Comparison of ENCODE assay signal across 6 cellular contexts in the genomic region with DNA sequence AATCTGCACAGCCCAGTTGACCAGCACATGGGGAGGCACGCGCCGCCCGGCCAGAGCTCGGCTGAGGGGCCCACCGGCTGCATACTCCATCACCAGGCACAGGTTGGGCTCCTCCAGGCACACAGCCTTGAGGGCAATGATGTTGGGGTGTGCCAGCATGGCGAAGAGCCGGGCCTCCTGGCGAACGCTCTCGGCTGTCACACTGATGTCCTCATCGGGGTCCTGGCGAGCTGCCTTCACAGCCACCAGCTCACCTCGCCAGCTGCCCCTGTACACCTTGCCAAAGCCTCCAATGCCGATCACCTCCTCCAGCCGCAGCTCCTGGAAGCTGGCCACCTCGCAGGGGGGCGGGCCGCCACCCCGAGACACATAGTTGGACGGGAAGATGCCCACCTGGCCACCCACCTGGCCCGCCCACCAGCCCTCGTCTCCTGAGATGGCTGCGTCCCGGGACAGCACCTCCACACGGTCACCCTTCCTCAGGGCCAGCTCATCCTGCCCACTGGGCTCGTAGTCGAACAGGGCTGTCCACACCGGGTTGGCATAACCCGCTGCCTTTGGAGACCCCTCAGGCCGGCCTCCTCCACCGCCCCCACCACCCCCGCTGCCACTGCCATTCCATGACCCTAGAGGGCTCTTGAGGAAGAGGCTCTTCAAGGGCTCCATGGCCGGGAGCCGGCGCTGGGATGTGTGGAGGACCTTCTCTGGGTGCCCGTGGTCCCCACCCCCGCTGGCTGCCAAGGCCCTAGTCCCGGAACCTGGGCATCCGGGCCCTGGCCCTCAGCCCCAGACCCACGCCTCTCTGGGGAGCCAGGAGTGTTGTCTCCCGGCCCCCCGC. TPM values are rescaled to one million over a fixed set of nuclear protein-coding genes. Genes with fewer than 3 reads are reported as not detected.
A peak's percentile ranks its signal among the peaks of the same experiment; 100 is the strongest.
DNase-seq lines count a peak whose midpoint lies in the region; ATAC-seq and TF ChIP-seq lines count a peak whose summit lies in the region.

No MANE protein-coding gene starts in this region.

- H3K4me2 ChIP-seq in BLaER1 treated with 17β-estradiol and CSF1 and Interleukin-3, amounts not matched to agents 10 nM and 100 nM, result peak overlapping the region; percentile 97 to 100 (median 100)

- no peak for TF ChIP-seq CTCF in RWPE2 (IDR thresholded peaks at IDR 0.05; ENCODE audit: poor library complexity, severe bottlenecking)
- TF ChIP-seq CTCF in upper lobe of right lung (IDR thresholded peaks at IDR 0.05), result no peak

- DNase-seq in RWPE2 (ENCODE audit: low spot score) (no peak), hepatic stellate cell (ENCODE audit: low spot score) (peak; percentile 62), upper lobe of right lung (no peak), HPDE6-E6E7 (ENCODE audit: extremely low spot score) (no peak)

- H3K9me3 ChIP-seq in BLaER1 treated with 17β-estradiol and CSF1 and Interleukin-3, amounts not matched to agents 10 nM and 100 nM (replicated peaks in 1 of 11), result no peaks in the 10 kb centered on the region
- no peaks in the 10 kb centered on the region for H3K9me3 ChIP-seq in RWPE2 (ENCODE audit: severe bottlenecking)
- no peaks in the 10 kb centered on the region for H3K9me3 ChIP-seq in upper lobe of right lung

- intact Hi-C loops in upper lobe of right lung (cut with DNase I), result no loop called here

- H3K4me1 ChIP-seq in BLaER1 treated with 17β-estradiol and CSF1 and Interleukin-3, amounts not matched to agents 10 nM and 100 nM, result peaks cover 58 to 67% (median 65%) of the 10 kb centered on the region in 10 experiments
- H3K4me1 ChIP-seq in RWPE2 (ENCODE audit: insufficient read depth, poor library complexity, severe bottlenecking) (no peaks in the 10 kb centered on the region), upper lobe of right lung (peaks cover 48% of the 10 kb centered on the region)

- ATAC-seq in RWPE2 (ENCODE audit: low read depth) (peak; percentile 0; the same call in 2 of the 3 replicates), upper lobe of right lung (no peak), GM18517 (IDR thresholded peaks at IDR 0.05; ENCODE audit: unreplicated experiment) (no peak)

- H3K4me3 ChIP-seq in BLaER1 treated with 17β-estradiol and CSF1 and Interleukin-3, amounts not matched to agents 10 nM and 100 nM, result peak overlapping the region; percentile 81 to 98 (median 95)
- H3K4me3 ChIP-seq in RWPE2 (ENCODE audit: severe bottlenecking), result peak overlapping the region; percentile 54
- H3K4me3 ChIP-seq in upper lobe of right lung, result peak overlapping the region; percentile 93

- H3K27ac ChIP-seq in BLaER1 treated with 17β-estradiol and CSF1 and Interleukin-3, amounts not matched to agents 10 nM and 100 nM, result peak overlapping the region; percentile 77 to 93 (median 88)
- peak overlapping the region; percentile 81 for H3K27ac ChIP-seq in RWPE2 (ENCODE audit: poor library complexity, severe bottlenecking)
- peak overlapping the region; percentile 95 for H3K27ac ChIP-seq in upper lobe of right lung

- peaks cover 32 to 61% (median 54%) of the 10 kb centered on the region in 11 experiments for H3K36me3 ChIP-seq in BLaER1 treated with 17β-estradiol and CSF1 and Interleukin-3, amounts not matched to agents 10 nM and 100 nM
- H3K36me3 ChIP-seq in RWPE2 (ENCODE audit: low read depth) (peaks cover 5% of the 10 kb centered on the region; the same call in 1 of the 2 replicates), upper lobe of right lung (peaks cover 30% of the 10 kb centered on the region)

- H3K27me3 ChIP-seq in BLaER1 treated with 17β-estradiol and CSF1 and Interleukin-3, amounts not matched to agents 10 nM and 100 nM, result no peaks in the 10 kb centered on the region
- no peaks in the 10 kb centered on the region for H3K27me3 ChIP-seq in RWPE2 (ENCODE audit: insufficient read depth, poor library complexity, severe bottlenecking)
- no peaks in the 10 kb centered on the region for H3K27me3 ChIP-seq in upper lobe of right lung

- H4K20me1 ChIP-seq in BLaER1 treated with 17β-estradiol and CSF1 and Interleukin-3, amounts not matched to agents 10 nM and 100 nM, result peaks cover 49 to 80% (median 75%) of the 10 kb centered on the region in 11 experiments; a peak in 21 of 22 replicates

- H3K9ac ChIP-seq in BLaER1 treated with 17β-estradiol and CSF1 and Interleukin-3, amounts not matched to agents 10 nM and 100 nM, result peak overlapping the region; percentile 89 to 95 (median 92)

RNA-seq across cellular contexts. Expression of a gene that starts 0.7 kb away (rescaled TPM):
- 106 TPM for total RNA-seq in upper lobe of right lung

RNA-seq across cellular contexts. Expression of a gene that starts 2.3 kb away (rescaled TPM):
- total RNA-seq in upper lobe of right lung, result 34.0 TPM

RNA-seq across cellular contexts. Expression of a gene that starts 17.7 kb away (rescaled TPM):
- 1.3 TPM for total RNA-seq in upper lobe of right lung

RNA-seq across cellular contexts. Expression of a gene that starts 24.6 kb away (rescaled TPM):
- 86.5 TPM for total RNA-seq in upper lobe of right lung

RNA-seq across cellular contexts. Expression of a gene that starts 37.5 kb away (rescaled TPM):
- 88.3 TPM for total RNA-seq in upper lobe of right lung
